In genomic region chr12:98645572-98646067, GRCh38 we compare ENCODE assay signal across 8 cellular contexts. TPM values are rescaled to one million over a fixed set of nuclear protein-coding genes. Genes with fewer than 3 reads are reported as not detected.
A peak's percentile ranks its signal among the peaks of the same experiment; 100 is the strongest.
DNase-seq lines count a peak whose midpoint lies in the region; ATAC-seq and TF ChIP-seq lines count a peak whose summit lies in the region.

No MANE protein-coding gene starts in this region.

- TF ChIP-seq CTCF in SU-DHL-6 (IDR thresholded peaks at IDR 0.05; ENCODE audit: insufficient read depth, low read length, poor library complexity, severe bottlenecking): no peak
- TF ChIP-seq CTCF in thyroid gland (IDR thresholded peaks at IDR 0.05): no peak

- H3K9me3 ChIP-seq in SU-DHL-6 (ENCODE audit: insufficient read depth, low read length) (no peaks in the 10 kb centered on the region), duodenal mucosa (ENCODE audit: control insufficient read depth in 1 of 2, low read length in 2 of 2) (no peaks in the 10 kb centered on the region), thyroid gland (no peaks in the 10 kb centered on the region)

- ATAC-seq in HG03159 (IDR thresholded peaks at IDR 0.05; ENCODE audit: unreplicated experiment) (peak; percentile 3), GM19397 (IDR thresholded peaks at IDR 0.05; ENCODE audit: unreplicated experiment) (no peak)

- peak overlapping the region; percentile 70 for H2AFZ ChIP-seq in SU-DHL-6 (ENCODE audit: low read depth, low read length, severe bottlenecking)

- H3F3A ChIP-seq in SU-DHL-6 (ENCODE audit: insufficient read depth): peaks cover 10% of the 10 kb centered on the region; the same call in 1 of the 2 replicates

- H3K4me1 ChIP-seq in duodenal mucosa (ENCODE audit: control insufficient read depth in 1 of 2, insufficient read depth in 2 of 2, low read length in 2 of 2): peaks cover 10 to 17% of the 10 kb centered on the region in 2 donors
- peaks cover 9 to 14% of the 10 kb centered on the region in 2 donors for H3K4me1 ChIP-seq in thyroid gland

- intact Hi-C loops in thyroid gland (cut with DNase I): no loop called here

- WGBS in thyroid gland, 2 donors: 1 to 2% methylated on average over 9 to 12 of the region's 24 CpGs

- H3K36me3 ChIP-seq in SU-DHL-6 (ENCODE audit: low read length) (peaks cover 21% of the 10 kb centered on the region; the same call in 1 of the 2 replicates), duodenal mucosa (ENCODE audit: control insufficient read depth in 1 of 2, insufficient read depth in 2 of 2, low read length in 2 of 2) (peaks cover 6 to 14% of the 10 kb centered on the region in 2 donors), thyroid gland (no peaks in the 10 kb centered on the region)

- peak overlapping the region; percentile 96 for H3K4me3 ChIP-seq in SU-DHL-6 (ENCODE audit: insufficient read depth, low read length, poor library complexity, severe bottlenecking)
- H3K4me3 ChIP-seq in duodenal mucosa (ENCODE audit: low read depth in 1 of 2, low read length in 2 of 2): peak overlapping the region; percentile 96 to 100
- H3K4me3 ChIP-seq in thyroid gland (replicated peaks in 1 of 3): peak overlapping the region; percentile 81 to 96 (median 94)

- peak; percentile 21 to 24 for DNase-seq in stimulated activated CD4-positive, alpha-beta T cell treated with anti-CD3 and anti-CD28 coated beads, Interleukin-2, amount 100 ng/mL, for 24 hours
- no peak for DNase-seq in stimulated activated CD4-positive, alpha-beta T cell treated with anti-CD3 and anti-CD28 coated beads, Interleukin-2, amount 100 ng/mL, for 48 hours
- DNase-seq in lung microvascular endothelial cell (ENCODE audit: low read depth in 2 of 2) (peak; percentile 29 to 37), thyroid gland (peak in 1 of 2 donors; percentile 7)

- H3K27me3 ChIP-seq in SU-DHL-6 (ENCODE audit: low read length) (no peaks in the 10 kb centered on the region), duodenal mucosa (ENCODE audit: control insufficient read depth in 1 of 2, insufficient read depth in 2 of 2, low read length in 2 of 2) (no peaks in the 10 kb centered on the region), thyroid gland (no peaks in the 10 kb centered on the region)

- H3K27ac ChIP-seq in SU-DHL-6 (ENCODE audit: low read depth, low read length): peak overlapping the region; percentile 29
- peak overlapping the region; percentile 86 for H3K27ac ChIP-seq in duodenal mucosa (ENCODE audit: low read depth, low read length)
- H3K27ac ChIP-seq in thyroid gland: peak overlapping the region; percentile 50 to 80 (median 79)

- no peaks in the 10 kb centered on the region for H4K20me1 ChIP-seq in SU-DHL-6 (ENCODE audit: low read depth, low read length)

- H3K9ac ChIP-seq in SU-DHL-6 (ENCODE audit: low read length) (peak overlapping the region; percentile 95), duodenal mucosa (ENCODE audit: low read depth in 1 of 2, low read length in 2 of 2) (peak overlapping the region; percentile 84 to 94)

- H3K4me2 ChIP-seq in SU-DHL-6 (ENCODE audit: low read depth, low read length, poor library complexity, severe bottlenecking): peak overlapping the region; percentile 87

- no peak for TF ChIP-seq POLR2A in thyroid gland (IDR thresholded peaks at IDR 0.05)

- H3K79me2 ChIP-seq in SU-DHL-6 (ENCODE audit: insufficient read depth, low read length): peaks cover 60% of the 10 kb centered on the region

- no peaks in the 10 kb centered on the region for H3K9me2 ChIP-seq in SU-DHL-6 (replicated peaks; ENCODE audit: insufficient read depth, low read length)

RNA-seq across cellular contexts. Expression of gene APAF1, which starts 0.5 kb away (rescaled TPM):
- total RNA-seq in lung microvascular endothelial cell (19.8 and 23.8 TPM in 2 replicates), thyroid gland (10 to 100 TPM; 11.7 to 17.2 (median 14.2) TPM)

RNA-seq across cellular contexts. Expression of gene IKBIP, which starts 1.0 kb away (rescaled TPM):
- total RNA-seq in lung microvascular endothelial cell (19.6 and 26.6 TPM in 2 replicates), thyroid gland (10 to 100 TPM; 16.8 to 26.2 (median 19.0) TPM)

RNA-seq across cellular contexts. Expression of gene SLC25A3, which starts 52.1 kb away (rescaled TPM):
- 339 and 462 TPM in 2 replicates for total RNA-seq in lung microvascular endothelial cell
- total RNA-seq in thyroid gland: 100 to 1,000 TPM; 439 to 713 (median 472) TPM

Comparison
In these comparisons a context has a peak if more than half of its experiments do, and no peak if none do; other contexts are left out.
1. DNase-seq: peak in stimulated activated CD4-positive, alpha-beta T cell treated with anti-CD3 and anti-CD28 coated beads, Interleukin-2, amount 100 ng/mL, for 24 hours (2 of 2) and lung microvascular endothelial cell (2 of 2); none in stimulated activated CD4-positive, alpha-beta T cell treated with anti-CD3 and anti-CD28 coated beads, Interleukin-2, amount 100 ng/mL, for 48 hours (0 of 2).
2. H3K27ac ChIP-seq: peak in every context shown above with its lines; median percentile 86 in duodenal mucosa; 79 in thyroid gland; 29 in SU-DHL-6.
3. Peak in every context shown above with its lines, with median percentiles within 50 percentile points of each other: H3K4me3 ChIP-seq.